In the genomic region with DNA sequence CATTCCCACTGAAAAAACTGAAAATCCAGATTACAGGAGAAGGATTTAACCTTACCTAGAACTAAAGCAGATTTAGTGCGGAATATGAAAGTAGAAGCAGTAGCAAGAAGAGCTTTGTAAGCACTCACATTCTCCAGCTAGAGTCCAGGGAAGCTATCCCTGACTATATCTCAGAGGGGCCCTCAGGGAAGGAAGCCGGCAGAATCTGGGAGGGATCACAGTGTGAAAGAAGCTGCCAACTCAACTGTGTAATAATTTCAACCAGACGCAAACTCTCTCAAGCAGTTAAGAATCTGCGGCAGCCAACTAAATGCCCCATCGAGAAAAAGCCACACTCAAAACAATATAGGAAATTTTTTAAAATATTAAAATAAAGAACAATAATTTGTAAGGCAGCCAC, we compare ENCODE assay signal across 1 cellular context.
TF ChIP-seq lines count a peak whose summit lies in the region.

No MANE protein-coding gene starts in this region.

TF ChIP-seq in WTC11, 78 proteins besides CTCF, POLR2A, EP300 and RAD21 (continued from another document):
- TF ChIP-seq ATF2 (CRISPR knock-in tag; IDR thresholded peaks at IDR 0.05; ENCODE audit: borderline replicate concordance, low read depth) (no peak), GRHL2 (CRISPR knock-in tag; IDR thresholded peaks at IDR 0.05; ENCODE audit: insufficient replicate concordance, severe bottlenecking) (no peak), IRF2 (CRISPR knock-in tag; IDR thresholded peaks at IDR 0.05; ENCODE audit: borderline replicate concordance, low read depth) (no peak), KAT7 (CRISPR knock-in tag; IDR thresholded peaks at IDR 0.05; ENCODE audit: borderline replicate concordance) (no peak), GABPB1 (CRISPR knock-in tag; IDR thresholded peaks at IDR 0.05) (no peak)
- TF ChIP-seq, protein P1, sequence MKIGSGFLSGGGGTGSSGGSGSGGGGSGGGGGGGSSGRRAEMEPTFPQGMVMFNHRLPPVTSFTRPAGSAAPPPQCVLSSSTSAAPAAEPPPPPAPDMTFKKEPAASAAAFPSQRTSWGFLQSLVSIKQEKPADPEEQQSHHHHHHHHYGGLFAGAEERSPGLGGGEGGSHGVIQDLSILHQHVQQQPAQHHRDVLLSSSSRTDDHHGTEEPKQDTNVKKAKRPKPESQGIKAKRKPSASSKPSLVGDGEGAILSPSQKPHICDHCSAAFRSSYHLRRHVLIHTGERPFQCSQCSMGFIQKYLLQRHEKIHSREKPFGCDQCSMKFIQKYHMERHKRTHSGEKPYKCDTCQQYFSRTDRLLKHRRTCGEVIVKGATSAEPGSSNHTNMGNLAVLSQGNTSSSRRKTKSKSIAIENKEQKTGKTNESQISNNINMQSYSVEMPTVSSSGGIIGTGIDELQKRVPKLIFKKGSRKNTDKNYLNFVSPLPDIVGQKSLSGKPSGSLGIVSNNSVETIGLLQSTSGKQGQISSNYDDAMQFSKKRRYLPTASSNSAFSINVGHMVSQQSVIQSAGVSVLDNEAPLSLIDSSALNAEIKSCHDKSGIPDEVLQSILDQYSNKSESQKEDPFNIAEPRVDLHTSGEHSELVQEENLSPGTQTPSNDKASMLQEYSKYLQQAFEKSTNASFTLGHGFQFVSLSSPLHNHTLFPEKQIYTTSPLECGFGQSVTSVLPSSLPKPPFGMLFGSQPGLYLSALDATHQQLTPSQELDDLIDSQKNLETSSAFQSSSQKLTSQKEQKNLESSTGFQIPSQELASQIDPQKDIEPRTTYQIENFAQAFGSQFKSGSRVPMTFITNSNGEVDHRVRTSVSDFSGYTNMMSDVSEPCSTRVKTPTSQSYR (CRISPR knock-in tag; IDR thresholded peaks at IDR 0.05): no peak
